ENCODE assay signal across 21 cellular contexts in the genomic region with DNA sequence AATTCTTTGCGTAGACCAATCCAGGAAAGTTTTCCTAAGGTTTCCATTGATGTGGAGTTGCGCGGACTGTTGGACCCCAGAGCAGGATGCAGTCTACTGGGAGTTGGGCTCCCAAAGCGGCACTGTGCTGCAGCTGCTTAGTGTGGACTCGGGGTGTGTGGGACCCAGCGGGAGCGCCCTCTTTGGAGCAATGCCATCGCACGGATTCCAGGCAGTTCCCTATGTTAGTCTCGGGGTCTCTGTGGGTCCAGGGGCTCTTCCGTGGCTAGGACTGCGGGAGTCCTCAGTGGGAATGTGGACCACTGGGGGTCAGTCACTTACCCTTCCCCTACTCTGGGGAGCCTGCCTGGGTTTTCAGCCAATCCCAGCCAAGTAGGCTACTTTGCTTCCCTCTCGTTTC.
DNase-seq lines count a peak whose midpoint lies in the region; ATAC-seq and TF ChIP-seq lines count a peak whose summit lies in the region.
"Had no signal": no experiment of that assay in that cellular context is flagged by ENCODE, and none has a peak within 500 bp of the region (broad histone marks: within the 10 kb centered on the region; RNA-seq: fewer than 3 reads in every experiment).

No MANE protein-coding gene starts in this region.

- peaks cover 31% of the 10 kb centered on the region for H3K9me3 Mint-ChIP-seq in Caco-2 (ENCODE audit: unreplicated experiment)
- no peaks in the 10 kb centered on the region; the same call in 2 of the 3 replicates for H3K9me3 Mint-ChIP-seq in GM23338
- H3K9me3 Mint-ChIP-seq: CD4-positive, alpha-beta T cell; CD8-positive, alpha-beta T cell had no signal

- WGBS in trophoblast cell (ENCODE audit: extremely low coverage, insufficient coverage, insufficient read length): no CpG with 5 or more reads among the region's 13 CpGs
- WGBS in gastroesophageal sphincter (ENCODE audit: low coverage in 1 of 2), 2 donors: 82 to 92% methylated on average over 2 to 4 of the region's 13 CpGs

- H3K4me2 ChIP-seq in GM23338 (no peak overlapping the region), trophoblast cell (ENCODE audit: low read length) (no peak overlapping the region)
- H3K4me2 ChIP-seq: A549; BLaER1 treated with 17β-estradiol and CSF1 and Interleukin-3, amounts not matched to agents 10 nM and 100 nM had no signal

- H3K4me1 Mint-ChIP-seq in Caco-2 (ENCODE audit: low read depth, unreplicated experiment): peaks cover 35% of the 10 kb centered on the region
- H3K4me1 Mint-ChIP-seq in GM23338: no peaks in the 10 kb centered on the region
- H3K4me1 Mint-ChIP-seq: B cell had no signal

- no peak overlapping the region for H4K8ac ChIP-seq in trophoblast cell (ENCODE audit: low read depth, low read length)

- DNase-seq in Caco-2 (no peak), GM23338 (ENCODE audit: low spot score) (peak; percentile 10), trophoblast cell (no peak)
- DNase-seq: AML-193; CD4-positive, alpha-beta T cell; CD8-positive, alpha-beta T cell; DMS 273 treated with DMSO at 0.1 percent for 48 hours; DMS153; DMS53; DMS79 treated with DMSO at 0.1 percent for 48 hours; EL; GDM1 had no signal

- H3K23ac ChIP-seq in trophoblast cell (ENCODE audit: low read length): no peak overlapping the region

- intact Hi-C loops in Caco-2 (cut with micrococcal nuclease; ENCODE audit: unreplicated experiment): loop anchor here (5.0 to 10.0 kb wide), 2 partner anchors 221 to 681 kb away; partner anchors contain the start of gene TNFAIP3

- no peak for TF ChIP-seq POLR2A in gastroesophageal sphincter (IDR thresholded peaks at IDR 0.05)

- H2BK12ac ChIP-seq in trophoblast cell (ENCODE audit: low read length): peak overlapping the region; percentile 89

- TF ChIP-seq CTCF in Caco-2 (IDR thresholded peaks at IDR 0.05; ENCODE audit: insufficient read depth in 1 of 2, low read depth in 1 of 2, low read length in 1 of 2, severe bottlenecking in 1 of 2, unreplicated experiment in 1 of 2) (no peak), GM23338 (conservative IDR thresholded peaks at IDR 0.05; ENCODE audit: low read depth in 2 of 2) (no peak; a peak in 1 of 4 replicates), gastroesophageal sphincter (IDR thresholded peaks at IDR 0.05) (no peak)

- TF ChIP-seq EP300 in gastroesophageal sphincter (IDR thresholded peaks at IDR 0.05): no peak

- H3K14ac ChIP-seq in trophoblast cell (ENCODE audit: low read length): no peak overlapping the region

- peak overlapping the region; percentile 25 for H4K91ac ChIP-seq in trophoblast cell (ENCODE audit: low read depth, low read length)

- H3K9ac ChIP-seq in trophoblast cell (ENCODE audit: low read length): no peak overlapping the region
- H3K9ac ChIP-seq: BLaER1 treated with 17β-estradiol and CSF1 and Interleukin-3, amounts not matched to agents 10 nM and 100 nM had no signal

- H4K20me1 ChIP-seq in GM23338 (replicated peaks; ENCODE audit: insufficient read depth): no peaks in the 10 kb centered on the region
- H4K20me1 ChIP-seq: BLaER1 treated with 17β-estradiol and CSF1 and Interleukin-3, amounts not matched to agents 10 nM and 100 nM had no signal

- no peak overlapping the region for H3K27ac ChIP-seq in GM23338 (ENCODE audit: low read depth)
- H3K27ac ChIP-seq in trophoblast cell (ENCODE audit: low read depth, low read length): no peak overlapping the region
- H3K27ac ChIP-seq in gastroesophageal sphincter: no peak overlapping the region
- H3K27ac ChIP-seq: 22Rv1; A549; BLaER1 treated with 17β-estradiol and CSF1 and Interleukin-3, amounts not matched to agents 10 nM and 100 nM; C4-2B had no signal

- H2AK5ac ChIP-seq in trophoblast cell (ENCODE audit: low read length): no peak overlapping the region

- H3K9me3 ChIP-seq in Caco-2: peaks cover 24% of the 10 kb centered on the region
- H3K9me3 ChIP-seq in trophoblast cell (ENCODE audit: insufficient read depth, low read depth, low read length): no peaks in the 10 kb centered on the region
- H3K9me3 ChIP-seq in gastroesophageal sphincter: no peaks in the 10 kb centered on the region
- H3K9me3 ChIP-seq: A549; BLaER1 treated with 17β-estradiol and CSF1 and Interleukin-3, amounts not matched to agents 10 nM and 100 nM had no signal

- no peak overlapping the region for H3K4me3 ChIP-seq in Caco-2 (ENCODE audit: low read depth, low read length)
- no peak overlapping the region for H3K4me3 ChIP-seq in GM23338
- no peak overlapping the region for H3K4me3 ChIP-seq in trophoblast cell (ENCODE audit: low read depth, low read length)
- H3K4me3 ChIP-seq in gastroesophageal sphincter: no peak overlapping the region
- H3K4me3 ChIP-seq: A549; BLaER1 treated with 17β-estradiol and CSF1 and Interleukin-3, amounts not matched to agents 10 nM and 100 nM; GM12878 had no signal

- H3K9me2 ChIP-seq in GM23338 (ENCODE audit: insufficient read depth): peaks cover 3% of the 10 kb centered on the region; the same call in 1 of the 2 replicates

- H3K27ac Mint-ChIP-seq in Caco-2 (ENCODE audit: unreplicated experiment): peak overlapping the region; percentile 90
- H3K27ac Mint-ChIP-seq in GM23338: no peak overlapping the region
- H3K27ac Mint-ChIP-seq: B cell; CD4-positive, alpha-beta T cell; CD8-positive, alpha-beta T cell had no signal

- no peak overlapping the region for H3K4ac ChIP-seq in trophoblast cell (ENCODE audit: low read depth, low read length)

- H3K27me3 ChIP-seq in Caco-2 (replicated peaks; ENCODE audit: control insufficient read depth, insufficient read depth, low read length): no peaks in the 10 kb centered on the region
- no peaks in the 10 kb centered on the region for H3K27me3 ChIP-seq in GM23338 (ENCODE audit: insufficient read depth)
- no peaks in the 10 kb centered on the region for H3K27me3 ChIP-seq in trophoblast cell (ENCODE audit: insufficient read depth, low read length)
- no peaks in the 10 kb centered on the region for H3K27me3 ChIP-seq in gastroesophageal sphincter
- H3K27me3 ChIP-seq: BLaER1 treated with 17β-estradiol and CSF1 and Interleukin-3, amounts not matched to agents 10 nM and 100 nM had no signal

- H3K36me3 Mint-ChIP-seq in Caco-2 (ENCODE audit: insufficient read depth, unreplicated experiment): no peaks in the 10 kb centered on the region
- H3K36me3 Mint-ChIP-seq in GM23338 (ENCODE audit: low read depth): no peaks in the 10 kb centered on the region
- H3K36me3 Mint-ChIP-seq: CD8-positive, alpha-beta T cell had no signal

- H2BK120ac ChIP-seq in trophoblast cell (ENCODE audit: insufficient read depth, low read length, poor library complexity): no peak overlapping the region

- POLR2A ChIA-PET in Caco-2 (lab: Charles Lee): no interaction called here

- CTCF ChIA-PET in Caco-2 (lab: Charles Lee): no interaction called here

- H3K79me2 ChIP-seq in GM23338 (replicated peaks; ENCODE audit: insufficient read depth) (no peaks in the 10 kb centered on the region), trophoblast cell (ENCODE audit: control insufficient read depth, insufficient read depth, low read length, poor library complexity) (no peaks in the 10 kb centered on the region)

- H2AFZ ChIP-seq in GM23338 (no peak overlapping the region), trophoblast cell (ENCODE audit: insufficient read depth, low read length, poor library complexity) (no peak overlapping the region)

- H3K79me1 ChIP-seq in trophoblast cell (ENCODE audit: low read length): peaks cover 2% of the 10 kb centered on the region

- no TSS peak for BruUV-seq in Caco-2 (replicated peaks; lab: Mats Ljungman, UMichigan)

- H3K18ac ChIP-seq in trophoblast cell (ENCODE audit: low read length): no peak overlapping the region

- H4K12ac ChIP-seq in trophoblast cell (ENCODE audit: low read depth, low read length): no peak overlapping the region

- H2BK5ac ChIP-seq in trophoblast cell (ENCODE audit: low read depth, low read length, poor library complexity): no peak overlapping the region

- H3K36me3 ChIP-seq in Caco-2 (ENCODE audit: control insufficient read depth, insufficient read depth, low read length) (no peaks in the 10 kb centered on the region), GM23338 (ENCODE audit: insufficient read depth) (no peaks in the 10 kb centered on the region), trophoblast cell (ENCODE audit: control insufficient read depth in 1 of 2, insufficient read depth in 2 of 2, low read length in 2 of 2) (no peaks in the 10 kb centered on the region), gastroesophageal sphincter (no peaks in the 10 kb centered on the region)
- H3K36me3 ChIP-seq: BLaER1 treated with 17β-estradiol and CSF1 and Interleukin-3, amounts not matched to agents 10 nM and 100 nM had no signal

- H3F3A ChIP-seq in GM23338 (replicated peaks; ENCODE audit: low read depth): no peaks in the 10 kb centered on the region

- H3K4me1 ChIP-seq in Caco-2: peaks cover 45% of the 10 kb centered on the region
- no peaks in the 10 kb centered on the region for H3K4me1 ChIP-seq in GM23338 (ENCODE audit: insufficient read depth)
- peaks cover 4 to 6% of the 10 kb centered on the region in 2 experiments for H3K4me1 ChIP-seq in trophoblast cell (ENCODE audit: control insufficient read depth in 1 of 2, insufficient read depth in 2 of 2, low read length in 2 of 2)
- H3K4me1 ChIP-seq in gastroesophageal sphincter: peaks cover 0 to 9% (median 0%) of the 10 kb centered on the region in 3 donors
- H3K4me1 ChIP-seq: A549; BLaER1 treated with 17β-estradiol and CSF1 and Interleukin-3, amounts not matched to agents 10 nM and 100 nM had no signal

- H3K4me3 Mint-ChIP-seq in Caco-2 (ENCODE audit: unreplicated experiment) (no peak overlapping the region), GM23338 (no peak overlapping the region)
- H3K4me3 Mint-ChIP-seq: B cell; CD4-positive, alpha-beta T cell; CD8-positive, alpha-beta T cell had no signal

- H3K27me3 Mint-ChIP-seq in Caco-2 (ENCODE audit: insufficient read depth, unreplicated experiment) (no peaks in the 10 kb centered on the region), GM23338 (ENCODE audit: insufficient read depth, low read depth, poor library complexity) (no peaks in the 10 kb centered on the region)

- peak; percentile 25; the same call in 2 of the 3 replicates for ATAC-seq in GM23338
- ATAC-seq in GM18867 (IDR thresholded peaks at IDR 0.05; ENCODE audit: unreplicated experiment): no peak
- ATAC-seq in HG02642 (IDR thresholded peaks at IDR 0.05; ENCODE audit: poor library complexity, unreplicated experiment): no peak
- ATAC-seq in gastroesophageal sphincter: no peak
- ATAC-seq: A549; CD8-positive, alpha-beta T cell; GM12878 had no signal
